ENCODE assay signal across 20 cellular contexts in genomic region chr13:99949657-99950413, GRCh38. TPM values are rescaled to one million over a fixed set of nuclear protein-coding genes. Genes with fewer than 3 reads are reported as not detected.
DNase-seq lines count a peak whose midpoint lies in the region; ATAC-seq and TF ChIP-seq lines count a peak whose summit lies in the region.
"Had no signal": no experiment of that assay in that cellular context is flagged by ENCODE, and none has a peak within 500 bp of the region (broad histone marks: within the 10 kb centered on the region; RNA-seq: fewer than 3 reads in every experiment).

No MANE protein-coding gene starts in this region.

- H3K27me3 Mint-ChIP-seq in WTC11 (ENCODE audit: low read depth) = peaks cover 13% of the 10 kb centered on the region

- H3K4me3 Mint-ChIP-seq in WTC11 = no peak overlapping the region
- H3K4me3 Mint-ChIP-seq: CD4-positive, CD25-positive, alpha-beta regulatory T cell had no signal

- peak; percentile 76 for ATAC-seq in WTC11
- no peak for ATAC-seq in HG03342 (IDR thresholded peaks at IDR 0.05; ENCODE audit: unreplicated experiment)
- ATAC-seq in omental fat pad (ENCODE audit: low FRiP score) = no peak
- ATAC-seq: activated naive CD4-positive, alpha-beta T cell treated with anti-CD3 and anti-CD28 coated beads, Interleukin-2, amount 50 U/mL, for 72 hours; left lobe of liver had no signal

- peaks cover 3% of the 10 kb centered on the region for H3K4me1 ChIP-seq in testis
- H3K4me1 ChIP-seq: SJSA1, tibial artery had no signal

- H3K9me3 Mint-ChIP-seq in WTC11 = peaks cover 4% of the 10 kb centered on the region
- H3K9me3 Mint-ChIP-seq: activated naive CD4-positive, alpha-beta T cell treated with anti-CD3 and anti-CD28 coated beads, Interleukin-2, amount 50 U/mL, for 72 hours had no signal

- H3K9me3 ChIP-seq in testis = no peaks in the 10 kb centered on the region
- H3K9me3 ChIP-seq: tibial artery had no signal

- H3K36me3 Mint-ChIP-seq in WTC11 = no peaks in the 10 kb centered on the region
- H3K36me3 Mint-ChIP-seq: activated naive CD4-positive, alpha-beta T cell treated with anti-CD3 and anti-CD28 coated beads, Interleukin-2, amount 50 U/mL, for 72 hours had no signal

- TF ChIP-seq POLR2A in testis (IDR thresholded peaks at IDR 0.05) = no peak

- no peak overlapping the region for H3K4me3 ChIP-seq in testis
- H3K4me3 ChIP-seq: SJSA1, smooth muscle cell, tibial artery had no signal

- peak; percentile 47 for DNase-seq in DMS79 treated with DMSO at 0.1 percent for 48 hours (lab: John Stamatoyannopoulos, UW)
- no peak for DNase-seq in DMS79 (lab: John Stamatoyannopoulos, UW)
- DNase-seq in WTC11 (ENCODE audit: low spot score) = no peak
- peak; percentile 64 for DNase-seq in testis
- no peak for DNase-seq in omental fat pad (ENCODE audit: low spot score)
- no peak for DNase-seq in SW480 (ENCODE audit: low spot score)
- DNase-seq: activated CD4-positive, alpha-beta T cell treated with anti-CD3 and anti-CD28 coated beads, Interleukin-2, amount 50 U/mL, for 1 hour; CD4-positive, CD25-positive, alpha-beta regulatory T cell; effector CD8-positive, alpha-beta T cell; NCI-H146; NCI-H526 had no signal

- H3K27ac Mint-ChIP-seq in WTC11 = no peak overlapping the region
- H3K27ac Mint-ChIP-seq: activated naive CD4-positive, alpha-beta T cell treated with anti-CD3 and anti-CD28 coated beads, Interleukin-2, amount 50 U/mL, for 72 hours; CD4-positive, CD25-positive, alpha-beta regulatory T cell had no signal

- TF ChIP-seq CTCF in WTC11 (IDR thresholded peaks at IDR 0.05) (no peak), testis (IDR thresholded peaks at IDR 0.05) (no peak), omental fat pad (IDR thresholded peaks at IDR 0.05) (no peak)

- no peaks in the 10 kb centered on the region for H3K36me3 ChIP-seq in testis (ENCODE audit: low read depth, missing control alignments)
- H3K36me3 ChIP-seq: SJSA1, tibial artery had no signal

- peak overlapping the region; percentile 49 for H3K27ac ChIP-seq in layer of hippocampus (ENCODE audit: low read depth, low read length)
- no peak overlapping the region for H3K27ac ChIP-seq in testis
- H3K27ac ChIP-seq: SJSA1, tibial artery had no signal

- CTCF ChIA-PET in WTC11 (lab: Charles Lee) = interaction anchor here (0.6 to 1.2 kb wide), 6 partner anchors 8 to 349 kb away, joined by 3 to 5 read pairs (median 4); no protein-coding TSS in a partner anchor

- H3K4me1 Mint-ChIP-seq in WTC11 = peaks cover 45% of the 10 kb centered on the region
- H3K4me1 Mint-ChIP-seq: CD4-positive, CD25-positive, alpha-beta regulatory T cell had no signal

- WGBS in testis, 2 donors = 58 to 63% methylated on average over 8 of the region's 8 CpGs

- peaks cover 3% of the 10 kb centered on the region for H3K27me3 ChIP-seq in layer of hippocampus (ENCODE audit: control insufficient read depth, insufficient read depth, low read length)
- H3K27me3 ChIP-seq in testis = no peaks in the 10 kb centered on the region

- intact Hi-C loops in testis (cut with DNase I; ENCODE audit: low total_unique reads) = no loop called here

- POLR2A ChIA-PET in WTC11 (lab: Charles Lee) = no interaction called here

TF ChIP-seq in WTC11, 78 proteins besides CTCF, POLR2A, EP300 and RAD21:
- TF ChIP-seq MXD4 (CRISPR knock-in tag; IDR thresholded peaks at IDR 0.05; ENCODE audit: borderline replicate concordance) (no peak), PRDM15 (CRISPR knock-in tag; IDR thresholded peaks at IDR 0.05) (0 out of 2 replicates have a peak, but pooled peaks have one; percentile 28), RELA (CRISPR knock-in tag; IDR thresholded peaks at IDR 0.05; ENCODE audit: borderline replicate concordance) (no peak), ZBTB43 (CRISPR knock-in tag; IDR thresholded peaks at IDR 0.05) (no peak)

RNA-seq across cellular contexts. Expression of gene ZIC5, which starts 21.7 kb away (rescaled TPM):
- total RNA-seq in WTC11 (2021) = 46.4 to 51.6 TPM (median 51.1 TPM) in 3 replicates
- total RNA-seq in testis = 1 to 10 TPM; 2.0 to 3.0 TPM
- polyA plus RNA-seq in testis (ENCODE audit: insufficient read depth, low read depth, low replicate concordance) = 6.9 TPM
- total RNA-seq in omental fat pad = not detected
- total RNA-seq: activated naive CD4-positive, alpha-beta T cell treated with anti-CD3 and anti-CD28 coated beads, Interleukin-2, amount 50 U/mL, for 72 hours; bronchial epithelial cell; CD4-positive, CD25-positive, alpha-beta regulatory T cell; left lobe of liver; OCI-LY7; SJSA1; smooth muscle cell had no signal
- polyA plus RNA-seq: CD4-positive, CD25-positive, alpha-beta regulatory T cell; smooth muscle cell had no signal

RNA-seq across cellular contexts. Expression of gene ZIC2, which starts 31.7 kb away (rescaled TPM):
- total RNA-seq in WTC11 (2021) = 344 to 379 TPM (median 376 TPM) in 3 replicates
- 1 to 10 TPM; 1.3 to 6.9 TPM for total RNA-seq in testis
- 11.5 TPM for polyA plus RNA-seq in testis (ENCODE audit: insufficient read depth, low read depth, low replicate concordance)
- total RNA-seq in omental fat pad = not detected
- total RNA-seq: bronchial epithelial cell; CD4-positive, CD25-positive, alpha-beta regulatory T cell; OCI-LY7; smooth muscle cell had no signal
- polyA plus RNA-seq: CD4-positive, CD25-positive, alpha-beta regulatory T cell; smooth muscle cell had no signal

Comparison
In these comparisons a context has a peak if more than half of its experiments do, and no peak if none do; other contexts are left out.
1. DNase-seq: peak in DMS79 treated with DMSO at 0.1 percent for 48 hours (single experiment) and testis (single experiment); none in DMS79 (single experiment), WTC11 (single experiment), omental fat pad (single experiment) and SW480 (single experiment).
2. RNA of gene ZIC5, which starts 21.7 kb away (total RNA-seq): 46.4 to 51.6 TPM in WTC11; 2.0 to 3.0 TPM in testis and not detected in omental fat pad; every median in the first group is over 10 times any median in the second.
3. RNA of gene ZIC2, which starts 31.7 kb away (total RNA-seq): 344 to 379 TPM in WTC11; 1.3 to 6.9 TPM in testis and not detected in omental fat pad; every median in the first group is over 10 times any median in the second.